ENCODE assay signal across 8 cellular contexts in the genomic region with DNA sequence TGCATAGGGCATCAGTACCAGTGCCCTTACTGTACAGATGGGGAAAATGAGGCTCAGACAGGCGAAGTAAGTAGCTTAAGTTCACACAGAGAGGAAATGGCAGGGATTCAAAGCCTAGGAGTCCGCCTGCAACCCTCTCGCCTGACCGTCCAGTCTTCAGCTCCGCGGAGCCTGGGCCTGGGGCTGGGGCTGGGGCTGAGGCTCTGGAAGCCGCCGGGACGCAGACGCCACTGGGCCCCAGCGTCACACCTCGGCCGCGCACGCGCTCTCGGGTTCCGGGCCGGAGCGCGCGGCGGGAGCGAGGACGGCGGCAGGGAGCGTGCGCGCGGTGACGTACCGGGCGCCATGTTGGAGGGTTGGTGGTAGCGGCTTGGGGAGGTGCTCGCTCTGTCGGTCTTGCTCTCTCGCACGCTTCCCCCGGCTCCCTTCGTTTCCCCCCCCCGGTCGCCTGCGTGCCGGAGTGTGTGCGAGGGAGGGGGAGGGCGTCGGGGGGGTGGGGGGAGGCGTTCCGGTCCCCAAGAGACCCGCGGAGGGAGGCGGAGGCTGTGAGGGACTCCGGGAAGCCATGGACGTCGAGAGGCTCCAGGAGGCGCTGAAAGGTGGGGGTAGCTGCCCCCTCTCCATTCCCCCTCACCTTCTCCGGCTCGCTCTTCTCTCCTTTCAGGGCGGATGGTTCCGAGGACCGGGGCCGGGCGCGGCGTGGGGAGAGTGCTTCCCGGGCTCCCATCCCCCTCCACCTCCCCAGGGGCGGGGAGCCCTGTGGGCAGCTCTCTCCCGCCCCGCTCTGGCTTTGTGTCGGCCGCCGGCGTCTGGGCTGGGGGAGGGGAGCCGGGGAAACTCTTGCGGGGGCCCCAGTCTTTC. TPM values are rescaled to one million over a fixed set of nuclear protein-coding genes. Genes with fewer than 3 reads are reported as not detected.
DNase-seq lines count a peak whose midpoint lies in the region; ATAC-seq, FAIRE-seq and TF ChIP-seq lines count a peak whose summit lies in the region.

A gene with protein sequence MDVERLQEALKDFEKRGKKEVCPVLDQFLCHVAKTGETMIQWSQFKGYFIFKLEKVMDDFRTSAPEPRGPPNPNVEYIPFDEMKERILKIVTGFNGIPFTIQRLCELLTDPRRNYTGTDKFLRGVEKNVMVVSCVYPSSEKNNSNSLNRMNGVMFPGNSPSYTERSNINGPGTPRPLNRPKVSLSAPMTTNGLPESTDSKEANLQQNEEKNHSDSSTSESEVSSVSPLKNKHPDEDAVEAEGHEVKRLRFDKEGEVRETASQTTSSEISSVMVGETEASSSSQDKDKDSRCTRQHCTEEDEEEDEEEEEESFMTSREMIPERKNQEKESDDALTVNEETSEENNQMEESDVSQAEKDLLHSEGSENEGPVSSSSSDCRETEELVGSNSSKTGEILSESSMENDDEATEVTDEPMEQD (plus strand): TSS at position 339 of the 861 bp plus-strand sequence. CDS start 227 bp downstream, at position 566.

- peak; percentile 92 for ATAC-seq in omental fat pad (ENCODE audit: low FRiP score)

- no peaks in the 10 kb centered on the region for H3K27me3 Mint-ChIP-seq in activated naive CD4-positive, alpha-beta T cell treated with anti-CD3 and anti-CD28 coated beads, Interleukin-2, amount 10 ng/mL, durations not matched to agents 7 days and 5 days

- peak within 1 kb of the TSS; percentile 84 for H3K4me3 Mint-ChIP-seq in activated naive CD4-positive, alpha-beta T cell treated with anti-CD3 and anti-CD28 coated beads, Interleukin-2, amount 10 ng/mL, durations not matched to agents 7 days and 5 days

- H3K9ac ChIP-seq in SK-N-MC (ENCODE audit: insufficient read length): peak within 1 kb of the TSS; percentile 87

- H3K9me3 Mint-ChIP-seq in activated naive CD4-positive, alpha-beta T cell treated with anti-CD3 and anti-CD28 coated beads, Interleukin-2, amount 10 ng/mL, durations not matched to agents 7 days and 5 days: no peaks in the 10 kb centered on the region

- CTCF ChIA-PET in activated naive CD4-positive, alpha-beta T cell treated with anti-CD3 and anti-CD28 coated beads, Interleukin-2, amount 10 ng/mL, durations not matched to agents 7 days and 5 days (lab: Charles Lee): interaction anchor here (1.1 to 2.2 kb wide), 4 partner anchors 50 to 175 kb away, joined by 3 to 9 read pairs (median 4); no protein-coding TSS in a partner anchor

- H3K27ac Mint-ChIP-seq in activated naive CD4-positive, alpha-beta T cell treated with anti-CD3 and anti-CD28 coated beads, Interleukin-2, amount 10 ng/mL, durations not matched to agents 7 days and 5 days: peak within 1 kb of the TSS; percentile 96

- H3K36me3 Mint-ChIP-seq in activated naive CD4-positive, alpha-beta T cell treated with anti-CD3 and anti-CD28 coated beads, Interleukin-2, amount 10 ng/mL, durations not matched to agents 7 days and 5 days: peaks cover 28% of the 10 kb centered on the region

- peaks cover 30% of the 10 kb centered on the region for H3K36me3 ChIP-seq in SK-N-MC (ENCODE audit: insufficient read depth, low read length)

- H3K9me3 ChIP-seq in SK-N-MC (ENCODE audit: low read depth, low read length): no peaks in the 10 kb centered on the region

- H3K4me1 Mint-ChIP-seq in activated naive CD4-positive, alpha-beta T cell treated with anti-CD3 and anti-CD28 coated beads, Interleukin-2, amount 10 ng/mL, durations not matched to agents 7 days and 5 days: peaks cover 48% of the 10 kb centered on the region

- H3K4me3 ChIP-seq in SK-N-MC: peak within 1 kb of the TSS; percentile 91

- FAIRE-seq in H54 (lab: Jason Lieb, UNC): peak; percentile 27

- TF ChIP-seq POLR2A in H54 (IDR thresholded peaks at IDR 0.05; ENCODE audit: low read depth, low read length): peak; percentile 87

- no peak for TF ChIP-seq CTCF in omental fat pad (IDR thresholded peaks at IDR 0.05)

- DNase-seq in GF-D8 (lab: John Stamatoyannopoulos, UW) (peak; percentile 57), H54 (ENCODE audit: insufficient read length, low spot score) (peak; percentile 81), LoVo (ENCODE audit: low spot score) (peak; percentile 90), SK-N-MC (ENCODE audit: low read depth, low spot score) (no peak), germinal center (ENCODE audit: low spot score) (peak; percentile 89), omental fat pad (ENCODE audit: low spot score) (peak; percentile 46)
- peak; percentile 93 for DNase-seq in activated naive CD4-positive, alpha-beta T cell treated with anti-CD3 and anti-CD28 coated beads, Interleukin-2, amount 10 ng/mL, durations not matched to agents 7 days and 5 days

- H3K27ac ChIP-seq in SK-N-MC: peak within 1 kb of the TSS; percentile 84
- peak within 1 kb of the TSS; percentile 95 for H3K27ac ChIP-seq in temporal lobe (ENCODE audit: low read depth, low read length)

RNA-seq across cellular contexts. Expression of the gene that starts here (rescaled TPM):
- total RNA-seq in omental fat pad (10 to 100 TPM; 46.5 to 56.6 (median 52.7) TPM), temporal lobe (80.4 TPM)
